Comparison of ENCODE assay signal across 8 cellular contexts in the genomic region with DNA sequence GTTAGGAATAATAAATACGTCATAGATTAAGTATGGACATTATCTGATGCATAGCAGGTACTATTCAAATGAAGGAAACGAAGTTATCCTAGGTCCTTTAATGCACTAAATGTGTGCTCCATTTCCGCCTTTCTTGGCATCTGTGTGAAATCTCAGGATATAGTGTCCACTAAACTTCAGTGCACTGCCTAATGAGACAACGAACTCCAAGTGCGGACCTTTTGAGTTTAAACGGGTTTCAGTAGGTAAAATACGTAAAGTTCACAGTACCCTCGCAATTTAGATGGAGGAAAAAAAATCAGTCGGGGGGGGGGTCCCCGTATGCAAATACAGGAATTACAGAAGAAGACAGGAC. TPM values are rescaled to one million over a fixed set of nuclear protein-coding genes. Genes with fewer than 3 reads are reported as not detected.
A peak's percentile ranks its signal among the peaks of the same experiment; 100 is the strongest.
DNase-seq lines count a peak whose midpoint lies in the region; ATAC-seq lines count a peak whose summit lies in the region.

No MANE protein-coding gene starts in this region.

- no peaks in the 10 kb centered on the region for H3K9me3 ChIP-seq in iPS-20b (ENCODE audit: insufficient read depth, low read depth, low read length)

- no peaks in the 10 kb centered on the region for H3K36me3 ChIP-seq in iPS-20b (ENCODE audit: insufficient read depth, low read depth, low read length)

- H3K9ac ChIP-seq in iPS-20b (ENCODE audit: low read depth, low read length), result peak overlapping the region; percentile 79; the same call in 1 of the 2 replicates

- H3K27me3 ChIP-seq in iPS-20b (ENCODE audit: insufficient read depth, low read length), result peaks cover 25% of the 10 kb centered on the region

- peaks cover 6% of the 10 kb centered on the region; the same call in 1 of the 2 replicates for H3K4me1 ChIP-seq in iPS-20b (ENCODE audit: insufficient read depth, low read length)

- 0 to 3% (median 2%) methylated on average over 10 of the region's 10 CpGs for WGBS in adipose tissue, 3 donors

- H3K27ac ChIP-seq in adipose tissue (ENCODE audit: low read depth, low read length), result peak overlapping the region; percentile 64
- H3K27ac ChIP-seq in iPS-20b (ENCODE audit: low read length), result no peak overlapping the region

- DNase-seq in EH (ENCODE audit: low read depth) (peak; percentile 33), stromal cell of bone marrow (ENCODE audit: low read depth) (peak; percentile 10), D341Med (ENCODE audit: low spot score) (no peak), SW480 (ENCODE audit: low spot score) (no peak)

- H3K4me3 ChIP-seq in iPS-20b (ENCODE audit: low read length), result peak overlapping the region; percentile 88

- peak; percentile 1 for ATAC-seq in HG02852 (IDR thresholded peaks at IDR 0.05; ENCODE audit: unreplicated experiment)
- no peak for ATAC-seq in HG03135 (IDR thresholded peaks at IDR 0.05; ENCODE audit: unreplicated experiment)

RNA-seq across cellular contexts. Expression of a gene that starts 0.8 kb away (rescaled TPM):
- polyA plus RNA-seq in adipose tissue, result 1 to 10 TPM; 1.8 to 8.5 (median 6.3) TPM

Comparison
In these comparisons a context has a peak if more than half of its experiments do, and no peak if none do; other contexts are left out.
1. DNase-seq: peak in EH (single experiment) and stromal cell of bone marrow (single experiment); none in D341Med (single experiment) and SW480 (single experiment).